ENCODE assay signal across 8 cellular contexts in the genomic region with DNA sequence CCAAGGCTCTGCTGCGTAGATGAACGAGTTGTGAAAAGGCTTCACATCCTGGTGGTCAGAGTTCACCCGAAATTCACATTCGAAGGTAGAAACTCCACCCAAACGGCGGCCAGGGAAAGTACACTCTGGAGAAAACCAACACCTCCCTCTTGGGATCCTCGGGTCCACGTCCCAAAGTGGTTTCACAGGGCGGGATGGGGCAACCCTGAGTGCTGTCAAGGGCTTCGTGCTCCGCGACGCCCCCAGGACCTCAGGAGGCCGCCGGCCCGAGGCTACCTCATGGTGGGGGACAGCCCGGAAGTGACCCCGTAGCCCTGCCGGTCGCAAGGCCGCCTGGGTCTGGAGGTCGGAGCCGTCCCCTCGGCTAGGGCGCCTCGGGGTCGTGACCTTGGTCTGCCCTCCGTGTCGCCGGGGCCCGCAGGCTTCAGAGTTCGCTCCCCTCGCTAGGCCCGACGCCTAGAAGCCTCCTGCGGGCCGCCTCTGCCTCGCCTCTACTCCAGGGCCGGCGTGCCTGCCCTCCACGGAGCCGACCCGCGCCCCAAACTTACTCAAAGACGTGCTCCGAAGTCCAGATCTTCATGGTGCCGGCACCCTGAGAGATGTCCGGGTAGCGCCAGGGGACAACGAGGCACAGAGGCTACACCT. TPM values are rescaled to one million over a fixed set of nuclear protein-coding genes. Genes with fewer than 3 reads are reported as not detected.
A peak's percentile ranks its signal among the peaks of the same experiment; 100 is the strongest.
DNase-seq lines count a peak whose midpoint lies in the region; ATAC-seq and TF ChIP-seq lines count a peak whose summit lies in the region.

Gene PRELID3B (minus strand): TSS at position 636 of the 645 bp plus-strand sequence. CDS start 56 bp downstream, at position 580.

- H3K27me3 ChIP-seq in HUES64 (ENCODE audit: insufficient read depth, low read length) (peaks cover 3% of the 10 kb centered on the region; the same call in 1 of the 2 replicates), cardiac muscle cell (no peaks in the 10 kb centered on the region)

- 5% methylated on average over 50 of the region's 50 CpGs for WGBS in HUES64

- H3K36me3 ChIP-seq in HUES64 (ENCODE audit: insufficient read depth, low read length) (peaks cover 17% of the 10 kb centered on the region), cardiac muscle cell (peaks cover 9% of the 10 kb centered on the region)

- peak within 1 kb of the TSS; percentile 77 for H3K4me3 ChIP-seq in HUES64 (ENCODE audit: low read length)
- H3K4me3 ChIP-seq in cardiac muscle cell = peak within 1 kb of the TSS; percentile 58

- H3K9me3 ChIP-seq in HUES64 (ENCODE audit: insufficient read depth, low read depth, low read length) = no peaks in the 10 kb centered on the region
- no peaks in the 10 kb centered on the region for H3K9me3 ChIP-seq in cardiac muscle cell (ENCODE audit: low read depth)

- H3K9ac ChIP-seq in HUES64 (ENCODE audit: low read depth, low read length) = peak within 1 kb of the TSS; percentile 68

- no peak for TF ChIP-seq CTCF in cardiac muscle cell (IDR thresholded peaks at IDR 0.05; ENCODE audit: low read depth, low read length)

- H3K4me1 ChIP-seq in HUES64 (ENCODE audit: insufficient read depth, low read length) (peaks cover 9% of the 10 kb centered on the region; the same call in 1 of the 2 replicates), cardiac muscle cell (ENCODE audit: low read depth) (no peaks in the 10 kb centered on the region)

- peak; percentile 35 for ATAC-seq in GM21529 (IDR thresholded peaks at IDR 0.05; ENCODE audit: unreplicated experiment)

- intact Hi-C loops in posterior vena cava (cut with DNase I) = no loop called here

- DNase-seq in NCI-H82 (lab: John Stamatoyannopoulos, UW) (peak; percentile 54), NCI-H82 treated with DMSO at 0.1 percent for 48 hours (lab: John Stamatoyannopoulos, UW; ENCODE audit: unreplicated experiment) (no peak), activated gamma-delta T cell treated with Interleukin-2 at 50 U/mL for 16 hours (peak; percentile 24), cardiac muscle cell (ENCODE audit: low read depth in 1 of 2, low spot score in 1 of 2) (peak in 1 of 2 donors; percentile 24), posterior vena cava (ENCODE audit: low spot score) (no peak), dedifferentiated amniotic fluid mesenchymal stem cell (ENCODE audit: extremely low spot score) (no peak)

- H3K27ac ChIP-seq in HUES64 (ENCODE audit: low read depth, low read length) = peak within 1 kb of the TSS; percentile 49; the same call in 1 of the 2 replicates
- peak within 1 kb of the TSS; percentile 28 for H3K27ac ChIP-seq in cardiac muscle cell

RNA-seq across cellular contexts. Expression of gene PRELID3B, which starts in this region (rescaled TPM):
- polyA plus RNA-seq in HUES64 (2013, experiment 1 of 2) = 33.7 TPM
- polyA plus RNA-seq in HUES64 (2013, experiment 2 of 2) = 35.1 TPM
- total RNA-seq in cardiac muscle cell (37.6 and 40.9 TPM in 2 replicates), posterior vena cava (10 to 100 TPM; 24.1 to 34.1 TPM)
- polyA plus RNA-seq in cardiac muscle cell = 30.0 and 39.5 TPM in 2 replicates

Comparison
In these comparisons a context has a peak if more than half of its experiments do, and no peak if none do; other contexts are left out.
1. DNase-seq: peak in NCI-H82 (single experiment) and activated gamma-delta T cell treated with Interleukin-2 at 50 U/mL for 16 hours (single experiment); none in NCI-H82 treated with DMSO at 0.1 percent for 48 hours (single experiment), posterior vena cava (single experiment) and dedifferentiated amniotic fluid mesenchymal stem cell (single experiment).